ENCODE assay signal across 13 cellular contexts in genomic region chr1:203764105-203765028, GRCh38. TPM values are rescaled to one million over a fixed set of nuclear protein-coding genes. Genes with fewer than 3 reads are reported as not detected.
DNase-seq lines count a peak whose midpoint lies in the region; ATAC-seq and TF ChIP-seq lines count a peak whose summit lies in the region.
"Had no signal": no experiment of that assay in that cellular context is flagged by ENCODE, and none has a peak within 500 bp of the region (broad histone marks: within the 10 kb centered on the region; RNA-seq: fewer than 3 reads in every experiment).

No MANE protein-coding gene starts in this region.

- no peak for TF ChIP-seq POLR2A in transverse colon (IDR thresholded peaks at IDR 0.05)

- peak overlapping the region; percentile 87 for H3K4me3 Mint-ChIP-seq in activated CD8-positive, alpha-beta memory T cell treated with anti-CD3 and anti-CD28 coated beads, Interleukin-2, amount 10 ng/mL, durations not matched to agents 7 days and 5 days
- H3K4me3 Mint-ChIP-seq in effector memory CD8-positive, alpha-beta T cell = peak overlapping the region; percentile 90 to 100

- H3K27ac Mint-ChIP-seq in activated CD8-positive, alpha-beta memory T cell treated with anti-CD3 and anti-CD28 coated beads, Interleukin-2, amount 10 ng/mL, durations not matched to agents 7 days and 5 days = peak overlapping the region; percentile 100
- H3K27ac Mint-ChIP-seq in effector memory CD8-positive, alpha-beta T cell = peak overlapping the region; percentile 95 to 99

- no peak for ATAC-seq in activated CD8-positive, alpha-beta memory T cell treated with anti-CD3 and anti-CD28 coated beads, Interleukin-2, amount 10 ng/mL, durations not matched to agents 7 days and 5 days
- no peak for ATAC-seq in effector memory CD8-positive, alpha-beta T cell (replicated peaks)
- no peak for ATAC-seq in GM21737 (IDR thresholded peaks at IDR 0.05; ENCODE audit: unreplicated experiment)

- no peak for TF ChIP-seq CTCF in OCI-LY3 (IDR thresholded peaks at IDR 0.05; ENCODE audit: low read depth, low read length)
- no peak for TF ChIP-seq CTCF in transverse colon (IDR thresholded peaks at IDR 0.05)

- WGBS in transverse colon (ENCODE audit: low coverage in 1 of 2), 2 donors = 47% methylated on average over 3 of the region's 3 CpGs; no CpG with 5 or more reads in 1 of the 2 donors

- H3K9me3 ChIP-seq in OCI-LY3 (ENCODE audit: insufficient read depth, low read length) (no peaks in the 10 kb centered on the region; the same call in 1 of the 2 replicates), transverse colon (no peaks in the 10 kb centered on the region)
- H3K9me3 ChIP-seq: breast epithelium, esophagus muscularis mucosa, SK-N-SH had no signal

- H3K79me2 ChIP-seq in OCI-LY3 (ENCODE audit: low read length) = no peaks in the 10 kb centered on the region

- peak overlapping the region; percentile 49 for H3K4me2 ChIP-seq in OCI-LY3 (ENCODE audit: low read length)
- H3K4me2 ChIP-seq: SK-N-SH had no signal

- no peaks in the 10 kb centered on the region for H4K20me1 ChIP-seq in OCI-LY3 (ENCODE audit: insufficient read depth, low read length)

- H3K36me3 ChIP-seq in OCI-LY3 (replicated peaks; ENCODE audit: low read depth, low read length) (no peaks in the 10 kb centered on the region), transverse colon (no peaks in the 10 kb centered on the region)
- H3K36me3 ChIP-seq: breast epithelium, esophagus muscularis mucosa had no signal

- H3K36me3 Mint-ChIP-seq in activated CD8-positive, alpha-beta memory T cell treated with anti-CD3 and anti-CD28 coated beads, Interleukin-2, amount 10 ng/mL, durations not matched to agents 7 days and 5 days = peaks cover 11% of the 10 kb centered on the region
- peaks cover 41% of the 10 kb centered on the region for H3K36me3 Mint-ChIP-seq in effector memory CD8-positive, alpha-beta T cell (ENCODE audit: insufficient read depth)

- H3K4me3 ChIP-seq in OCI-LY3 (ENCODE audit: low read length) (peak overlapping the region; percentile 52; the same call in 1 of the 2 replicates), transverse colon (no peak overlapping the region)

- CTCF ChIA-PET in activated CD8-positive, alpha-beta memory T cell treated with anti-CD3 and anti-CD28 coated beads, Interleukin-2, amount 10 ng/mL, durations not matched to agents 7 days and 5 days (lab: Charles Lee) = interaction anchor here (0.6 to 2.8 kb wide), 18 partner anchors 9 to 667 kb away, joined by 3 to 14 read pairs (median 4); partner anchors contain the start of genes ATP2B4, ZBED6 and ZC3H11A

- peaks cover 48% of the 10 kb centered on the region for H3K4me1 Mint-ChIP-seq in activated CD8-positive, alpha-beta memory T cell treated with anti-CD3 and anti-CD28 coated beads, Interleukin-2, amount 10 ng/mL, durations not matched to agents 7 days and 5 days
- H3K4me1 Mint-ChIP-seq in effector memory CD8-positive, alpha-beta T cell (ENCODE audit: low read depth in 2 of 2) = peaks cover 40 to 56% of the 10 kb centered on the region in 2 donors

- H2AFZ ChIP-seq in OCI-LY3 (ENCODE audit: low read depth, low read length) = peak overlapping the region; percentile 97

- intact Hi-C loops in transverse colon (cut with DNase I; ENCODE audit: low total_unique reads) = no loop called here

- H3K27me3 ChIP-seq in OCI-LY3 (ENCODE audit: low read depth, low read length) = no peaks in the 10 kb centered on the region
- no peaks in the 10 kb centered on the region for H3K27me3 ChIP-seq in transverse colon
- H3K27me3 ChIP-seq: breast epithelium, esophagus muscularis mucosa had no signal

- no peaks in the 10 kb centered on the region for H3K27me3 Mint-ChIP-seq in activated CD8-positive, alpha-beta memory T cell treated with anti-CD3 and anti-CD28 coated beads, Interleukin-2, amount 10 ng/mL, durations not matched to agents 7 days and 5 days
- H3K27me3 Mint-ChIP-seq in effector memory CD8-positive, alpha-beta T cell = no peaks in the 10 kb centered on the region

- H3K4me1 ChIP-seq in OCI-LY3 (ENCODE audit: low read length) = peaks cover 11% of the 10 kb centered on the region
- H3K4me1 ChIP-seq in transverse colon = peaks cover 4 to 16% (median 8%) of the 10 kb centered on the region in 4 donors
- H3K4me1 ChIP-seq: breast epithelium had no signal

- H3K9me3 Mint-ChIP-seq in activated CD8-positive, alpha-beta memory T cell treated with anti-CD3 and anti-CD28 coated beads, Interleukin-2, amount 10 ng/mL, durations not matched to agents 7 days and 5 days (ENCODE audit: low read depth) = no peaks in the 10 kb centered on the region
- H3K9me3 Mint-ChIP-seq in effector memory CD8-positive, alpha-beta T cell = no peaks in the 10 kb centered on the region

- no peak overlapping the region for H3K9ac ChIP-seq in OCI-LY3 (ENCODE audit: low read length)
- H3K9ac ChIP-seq: SK-N-SH had no signal

- TF ChIP-seq EP300 in transverse colon (IDR thresholded peaks at IDR 0.05; ENCODE audit: low read depth) = no peak

- DNase-seq in activated CD8-positive, alpha-beta memory T cell treated with anti-CD3 and anti-CD28 coated beads, Interleukin-2, amount 10 ng/mL, durations not matched to agents 7 days and 5 days = no peak
- no peak for DNase-seq in activated CD8-positive, alpha-beta memory T cell treated with anti-CD3 and anti-CD28 coated beads, Interleukin-2, amount 50 U/mL, for 48 hours
- no peak for DNase-seq in effector memory CD8-positive, alpha-beta T cell
- DNase-seq in transverse colon (no peak), COR-L47 (lab: John Stamatoyannopoulos, UW) (no peak), NCI-H2107 treated with DMSO at 0.1 percent for 48 hours (lab: John Stamatoyannopoulos, UW; ENCODE audit: unreplicated experiment) (no peak)
- DNase-seq: ACHN, NCI-H2227 treated with DMSO at 0.1 percent for 48 hours, SK-N-SH had no signal

- no peak overlapping the region for H3K27ac ChIP-seq in OCI-LY3 (ENCODE audit: low read length)
- peak overlapping the region; percentile 52 to 77 (median 62) for H3K27ac ChIP-seq in transverse colon

- in situ Hi-C loops in transverse colon (cut with MboI; ENCODE audit: low pct_ligation_motif_present in 1 of 4, low pct_unique_long_range_greater_than_20kb in 1 of 4, low sequenced_read_pairs in 3 of 4) = no loop called here

RNA-seq across cellular contexts. Expression of gene LAX1, which starts 0.6 kb away (rescaled TPM):
- 10 to 100 TPM; 20.3 to 22.3 TPM for total RNA-seq in activated CD8-positive, alpha-beta memory T cell treated with anti-CD3 and anti-CD28 coated beads, Interleukin-2, amount 10 ng/mL, durations not matched to agents 7 days and 5 days
- total RNA-seq in transverse colon = 1 to 10 TPM in 2 of 4 donors, not detected in 2; 1.2 to 5.4 TPM

RNA-seq across cellular contexts. Expression of gene ZBED6, which starts 31.1 kb away (rescaled TPM):
- total RNA-seq in activated CD8-positive, alpha-beta memory T cell treated with anti-CD3 and anti-CD28 coated beads, Interleukin-2, amount 10 ng/mL, durations not matched to agents 7 days and 5 days = 10 to 100 TPM; 18.6 to 21.1 TPM
- 10 to 100 TPM; 12.7 to 29.7 (median 23.6) TPM for total RNA-seq in transverse colon

RNA-seq across cellular contexts. Expression of gene ZC3H11A, which starts 31.1 kb away (rescaled TPM):
- 10 to 100 TPM; 98.5 to 99.5 TPM for total RNA-seq in activated CD8-positive, alpha-beta memory T cell treated with anti-CD3 and anti-CD28 coated beads, Interleukin-2, amount 10 ng/mL, durations not matched to agents 7 days and 5 days
- total RNA-seq in transverse colon = 100 to 1,000 TPM in 2 of 4 donors, 10 to 100 TPM in 2; 38.5 to 120 (median 99.0) TPM
